Comparison of ENCODE assay signal across 8 cellular contexts in genomic region chr22:39534591-39535301, GRCh38. TPM values are rescaled to one million over a fixed set of nuclear protein-coding genes. Genes with fewer than 3 reads are reported as not detected.
DNase-seq lines count a peak whose midpoint lies in the region; ATAC-seq, FAIRE-seq and TF ChIP-seq lines count a peak whose summit lies in the region.

No MANE protein-coding gene starts in this region.

- peak overlapping the region; percentile 41 for H3K9ac ChIP-seq in neural cell (ENCODE audit: low read length)

- TF ChIP-seq CTCF in BE2C (IDR thresholded peaks at IDR 0.05; ENCODE audit: low read depth, low read length) = peak; percentile 81
- peak; percentile 99 for TF ChIP-seq CTCF in neural cell (IDR thresholded peaks at IDR 0.05; ENCODE audit: poor library complexity, severe bottlenecking)

- peaks cover 35% of the 10 kb centered on the region for H3K4me1 Mint-ChIP-seq in activated T-cell treated with anti-CD3 and anti-CD28 coated beads, Interleukin-2, amount 50 U/mL, for 4 hours (ENCODE audit: low read depth)

- H3K4me3 ChIP-seq in BE2C (ENCODE audit: low read depth, low read length) (peak overlapping the region; percentile 25), neural cell (ENCODE audit: low read length) (peak overlapping the region; percentile 44)

- H3K27me3 ChIP-seq in BE2C (no peaks in the 10 kb centered on the region), neural cell (ENCODE audit: insufficient read depth, low read depth, low read length) (no peaks in the 10 kb centered on the region)

- no peak overlapping the region for H2AFZ ChIP-seq in neural cell (ENCODE audit: low read depth, low read length)

- TF ChIP-seq RAD21 in neural cell (conservative IDR thresholded peaks at IDR 0.05) = peak; percentile 99

- H4K20me1 ChIP-seq in neural cell (ENCODE audit: insufficient read depth) = no peaks in the 10 kb centered on the region

- peak; percentile 93 for DNase-seq in BE2C
- DNase-seq in H54 (ENCODE audit: insufficient read length, low spot score) = peak; percentile 63
- DNase-seq in OCI-M1 (lab: John Stamatoyannopoulos, UW) = peak; percentile 86
- peak; percentile 78 for DNase-seq in activated T-cell treated with anti-CD3 and anti-CD28 coated beads, Interleukin-2, amount 50 U/mL, for 4 hours
- peak; percentile 57 for DNase-seq in fibroblast of peridontal ligament (ENCODE audit: extremely low read depth)
- DNase-seq in stromal cell of bone marrow (ENCODE audit: low read depth) = peak; percentile 18

- H3K4me3 Mint-ChIP-seq in activated T-cell treated with anti-CD3 and anti-CD28 coated beads, Interleukin-2, amount 50 U/mL, for 4 hours = no peak overlapping the region

- no peaks in the 10 kb centered on the region for H3K9me2 ChIP-seq in neural cell (ENCODE audit: insufficient read depth, low read length)

- H3K27me3 Mint-ChIP-seq in activated T-cell treated with anti-CD3 and anti-CD28 coated beads, Interleukin-2, amount 50 U/mL, for 4 hours (ENCODE audit: low read depth) = no peaks in the 10 kb centered on the region

- H3K4me2 ChIP-seq in neural cell (ENCODE audit: low read length) = no peak overlapping the region

- H3K9me3 ChIP-seq in BE2C (no peaks in the 10 kb centered on the region), neural cell (ENCODE audit: low read length) (no peaks in the 10 kb centered on the region)

- peaks cover 17% of the 10 kb centered on the region for H3K79me2 ChIP-seq in neural cell (replicated peaks; ENCODE audit: insufficient read depth, low read length)

- no peaks in the 10 kb centered on the region for H3K9me3 Mint-ChIP-seq in activated T-cell treated with anti-CD3 and anti-CD28 coated beads, Interleukin-2, amount 50 U/mL, for 4 hours

- TF ChIP-seq POLR2A in H54 (IDR thresholded peaks at IDR 0.05; ENCODE audit: low read depth, low read length) = no peak

- H3K36me3 Mint-ChIP-seq in activated T-cell treated with anti-CD3 and anti-CD28 coated beads, Interleukin-2, amount 50 U/mL, for 4 hours (ENCODE audit: insufficient read depth) = peaks cover 16% of the 10 kb centered on the region

- H3F3A ChIP-seq in neural cell (ENCODE audit: insufficient read depth, low read length, poor library complexity, severe bottlenecking) = no peaks in the 10 kb centered on the region

- no peak for FAIRE-seq in H54 (lab: Jason Lieb, UNC)

- H3K27ac ChIP-seq in neural cell (ENCODE audit: low read length) = no peak overlapping the region

- H3K36me3 ChIP-seq in BE2C (peaks cover 10% of the 10 kb centered on the region), neural cell (ENCODE audit: insufficient read depth, low read length) (no peaks in the 10 kb centered on the region)

- H3K4me1 ChIP-seq in BE2C = peaks cover 8% of the 10 kb centered on the region

- peak; percentile 27 to 29 for ATAC-seq in activated T-cell treated with anti-CD3 and anti-CD28 coated beads, Interleukin-2, amount 50 U/mL, for 4 hours
- no peak for ATAC-seq in GM19467 (IDR thresholded peaks at IDR 0.05; ENCODE audit: unreplicated experiment)

- TF ChIP-seq EP300 in neural cell (conservative IDR thresholded peaks at IDR 0.05; ENCODE audit: poor library complexity, severe bottlenecking) = peak; percentile 15

TF ChIP-seq in neural cell, 6 proteins besides CTCF, POLR2A, EP300 and RAD21:
- peak; percentile 98 for TF ChIP-seq SMC3 (conservative IDR thresholded peaks at IDR 0.05; ENCODE audit: poor library complexity)
- TF ChIP-seq POLR2AphosphoS5 (IDR thresholded peaks at IDR 0.05) = no peak
- TF ChIP-seq MXI1 (conservative IDR thresholded peaks at IDR 0.05; ENCODE audit: poor library complexity, severe bottlenecking) = peak; percentile 32

RNA-seq across cellular contexts. Expression of gene RPS19BP1, which starts 2.2 kb away (rescaled TPM):
- polyA plus RNA-seq in BE2C (2012; ENCODE audit: insufficient read depth, insufficient read length, low read depth) = 624 TPM
- total RNA-seq in activated T-cell treated with anti-CD3 and anti-CD28 coated beads, Interleukin-2, amount 50 U/mL, for 4 hours = 100 to 1,000 TPM; 198 to 208 (median 201) TPM
- 154 and 164 TPM in 2 replicates for polyA plus RNA-seq in neural cell
- 51.9 and 59.6 TPM in 2 replicates for polyA minus RNA-seq in neural cell

RNA-seq across cellular contexts. Expression of gene ATF4, which starts 14.4 kb away (rescaled TPM):
- 1,602 TPM for polyA plus RNA-seq in BE2C (2012; ENCODE audit: insufficient read depth, insufficient read length, low read depth)
- 100 to 1,000 TPM; 611 to 673 (median 650) TPM for total RNA-seq in activated T-cell treated with anti-CD3 and anti-CD28 coated beads, Interleukin-2, amount 50 U/mL, for 4 hours
- 394 and 399 TPM in 2 replicates for polyA plus RNA-seq in neural cell
- 103 and 121 TPM in 2 replicates for polyA minus RNA-seq in neural cell

RNA-seq across cellular contexts. Expression of gene MIEF1, which starts 32.7 kb away (rescaled TPM):
- 117 TPM for polyA plus RNA-seq in BE2C (2012; ENCODE audit: insufficient read depth, insufficient read length, low read depth)
- 10 to 100 TPM; 69.9 to 76.6 (median 70.7) TPM for total RNA-seq in activated T-cell treated with anti-CD3 and anti-CD28 coated beads, Interleukin-2, amount 50 U/mL, for 4 hours
- 15.3 and 19.8 TPM in 2 replicates for polyA plus RNA-seq in neural cell
- polyA minus RNA-seq in neural cell = 32.1 and 36.5 TPM in 2 replicates

RNA-seq across cellular contexts. Expression of gene CACNA1I, which starts 35.8 kb away (rescaled TPM):
- not detected for polyA plus RNA-seq in BE2C (2012; ENCODE audit: insufficient read depth, insufficient read length, low read depth)
- total RNA-seq in activated T-cell treated with anti-CD3 and anti-CD28 coated beads, Interleukin-2, amount 50 U/mL, for 4 hours = under 1 TPM; 0.05 to 0.14 (median 0.08) TPM
- 1.9 and 2.6 TPM in 2 replicates for polyA plus RNA-seq in neural cell
- 2.8 and 3.2 TPM in 2 replicates for polyA minus RNA-seq in neural cell

Comparison
In these comparisons a context has a peak if more than half of its experiments do, and no peak if none do; other contexts are left out.
1. DNase-seq: peak in every context shown above with its lines; median percentile 93 in BE2C; 86 in OCI-M1; 78 in activated T-cell treated with anti-CD3 and anti-CD28 coated beads, Interleukin-2, amount 50 U/mL, for 4 hours; 63 in H54; 57 in fibroblast of peridontal ligament; 18 in stromal cell of bone marrow.